8 cellular contexts compared by ENCODE assay signal in genomic region chr2:237122214-237122666, GRCh38. TPM values are rescaled to one million over a fixed set of nuclear protein-coding genes. Genes with fewer than 3 reads are reported as not detected.
A peak's percentile ranks its signal among the peaks of the same experiment; 100 is the strongest.
DNase-seq lines count a peak whose midpoint lies in the region; ATAC-seq and TF ChIP-seq lines count a peak whose summit lies in the region.

No MANE protein-coding gene starts in this region.

- H3K4me1 Mint-ChIP-seq in activated CD8-positive, alpha-beta memory T cell treated with anti-CD3 and anti-CD28 coated beads, Interleukin-2, amount 10 ng/mL, durations not matched to agents 7 days and 5 days: peaks cover 3% of the 10 kb centered on the region

- 0 out of 2 replicates have a peak overlapping the region, but pooled peaks have one; percentile 19 for H3K27ac ChIP-seq in GM23248
- H3K27ac ChIP-seq in osteoblast (ENCODE audit: low read depth, low read length): peak overlapping the region; percentile 62

- no peak overlapping the region for H3K4me3 ChIP-seq in GM23248
- no peak overlapping the region for H3K4me3 ChIP-seq in osteoblast (ENCODE audit: insufficient read depth, low read length)

- DNase-seq in CD1c-positive myeloid dendritic cell (ENCODE audit: extremely low spot score) (peak; percentile 47), GM23248 (peak; percentile 92), NCI-H446 treated with DMSO at 0.1 percent for 48 hours (lab: John Stamatoyannopoulos, UW) (peak; percentile 43), fibroblast of gingiva (ENCODE audit: low read depth) (peak; percentile 84), osteoblast (ENCODE audit: insufficient read length, low spot score, missing footprints) (peak; percentile 81), putamen (ENCODE audit: low spot score) (no peak)
- peak; percentile 72 for DNase-seq in activated CD8-positive, alpha-beta memory T cell treated with anti-CD3 and anti-CD28 coated beads, Interleukin-2, amount 10 ng/mL, durations not matched to agents 7 days and 5 days

- in situ Hi-C loops in GM23248 (cut with MboI): no loop called here

- no peaks in the 10 kb centered on the region for H3K27me3 Mint-ChIP-seq in activated CD8-positive, alpha-beta memory T cell treated with anti-CD3 and anti-CD28 coated beads, Interleukin-2, amount 10 ng/mL, durations not matched to agents 7 days and 5 days

- no peaks in the 10 kb centered on the region for H3K36me3 ChIP-seq in GM23248 (ENCODE audit: low read depth)
- no peaks in the 10 kb centered on the region for H3K36me3 ChIP-seq in osteoblast (ENCODE audit: insufficient read depth, low read length)

- CTCF ChIA-PET in activated CD8-positive, alpha-beta memory T cell treated with anti-CD3 and anti-CD28 coated beads, Interleukin-2, amount 10 ng/mL, durations not matched to agents 7 days and 5 days (lab: Charles Lee): interaction anchor here (0.8 to 2.4 kb wide), 8 partner anchors 20 to 509 kb away, joined by 3 to 13 read pairs (median 3); no protein-coding TSS in a partner anchor

- peak overlapping the region; percentile 65 for H2AFZ ChIP-seq in GM23248
- H2AFZ ChIP-seq in osteoblast (ENCODE audit: low read length): peak overlapping the region; percentile 79

- H3K79me2 ChIP-seq in GM23248 (ENCODE audit: insufficient read depth): no peaks in the 10 kb centered on the region
- H3K79me2 ChIP-seq in osteoblast (ENCODE audit: insufficient read depth, low read length): no peaks in the 10 kb centered on the region

- no peak overlapping the region for H3K4me3 Mint-ChIP-seq in activated CD8-positive, alpha-beta memory T cell treated with anti-CD3 and anti-CD28 coated beads, Interleukin-2, amount 10 ng/mL, durations not matched to agents 7 days and 5 days

- peak overlapping the region; percentile 57 for H3K9ac ChIP-seq in GM23248

- no peak overlapping the region for H3K4me2 ChIP-seq in GM23248 (ENCODE audit: unreplicated experiment)
- no peak overlapping the region for H3K4me2 ChIP-seq in osteoblast (ENCODE audit: insufficient read depth, low read length)

- H3K27ac Mint-ChIP-seq in activated CD8-positive, alpha-beta memory T cell treated with anti-CD3 and anti-CD28 coated beads, Interleukin-2, amount 10 ng/mL, durations not matched to agents 7 days and 5 days: no peak overlapping the region

- 38 to 39% methylated on average over 8 of the region's 8 CpGs for WGBS in GM23248 (ENCODE audit: low coverage in 1 of 2, low lambda C conversion rate in 2 of 2, missing lambda C conversion rate in 2 of 2), 2 experiments

- H3K9me2 ChIP-seq in GM23248 (ENCODE audit: insufficient read depth): no peaks in the 10 kb centered on the region

- H3K4me1 ChIP-seq in GM23248 (ENCODE audit: insufficient read depth) (peaks cover 32% of the 10 kb centered on the region), osteoblast (ENCODE audit: insufficient read depth, low read length) (peaks cover 6% of the 10 kb centered on the region)

- no peaks in the 10 kb centered on the region for H3K36me3 Mint-ChIP-seq in activated CD8-positive, alpha-beta memory T cell treated with anti-CD3 and anti-CD28 coated beads, Interleukin-2, amount 10 ng/mL, durations not matched to agents 7 days and 5 days

- peaks cover 34% of the 10 kb centered on the region for H3F3A ChIP-seq in GM23248 (ENCODE audit: insufficient read depth)

- ATAC-seq in activated CD8-positive, alpha-beta memory T cell treated with anti-CD3 and anti-CD28 coated beads, Interleukin-2, amount 10 ng/mL, durations not matched to agents 7 days and 5 days: peak; percentile 81
- ATAC-seq in GM19035 (IDR thresholded peaks at IDR 0.05; ENCODE audit: unreplicated experiment): no peak

- no peaks in the 10 kb centered on the region for H3K9me3 Mint-ChIP-seq in activated CD8-positive, alpha-beta memory T cell treated with anti-CD3 and anti-CD28 coated beads, Interleukin-2, amount 10 ng/mL, durations not matched to agents 7 days and 5 days (ENCODE audit: low read depth)

- no peaks in the 10 kb centered on the region for H4K20me1 ChIP-seq in GM23248 (ENCODE audit: insufficient read depth)
- no peaks in the 10 kb centered on the region for H4K20me1 ChIP-seq in osteoblast (ENCODE audit: insufficient read depth, low read length)

- TF ChIP-seq CTCF in osteoblast (IDR thresholded peaks at IDR 0.05; ENCODE audit: extremely low read depth, low read depth, low read length): peak; percentile 92

- H3K27me3 ChIP-seq in GM23248 (replicated peaks; ENCODE audit: insufficient read depth): no peaks in the 10 kb centered on the region
- no peaks in the 10 kb centered on the region for H3K27me3 ChIP-seq in osteoblast (ENCODE audit: insufficient read depth, low read length)

- H3K9me3 ChIP-seq in GM23248 (ENCODE audit: low read depth) (no peaks in the 10 kb centered on the region), osteoblast (ENCODE audit: low read depth, low read length) (no peaks in the 10 kb centered on the region)

RNA-seq across cellular contexts. Expression of gene COPS8, which starts 36.6 kb away (rescaled TPM):
- total RNA-seq in GM23248 (2014; rRNA removed; shearing (Covaris generic)): 145 and 148 TPM in 2 replicates
- 164 and 168 TPM in 2 replicates for polyA plus RNA-seq in GM23248 (2016; fragmentation: Nextera tagmentation; extraction: Ambion mirVana)
- 10 to 100 TPM; 39.9 to 43.6 TPM for total RNA-seq in activated CD8-positive, alpha-beta memory T cell treated with anti-CD3 and anti-CD28 coated beads, Interleukin-2, amount 10 ng/mL, durations not matched to agents 7 days and 5 days
- 91.2 and 98.4 TPM in 2 replicates for total RNA-seq in osteoblast
